In genomic region chr1:16235347-16235746, GRCh38 we compare ENCODE assay signal across 17 cellular contexts. TPM values are rescaled to one million over a fixed set of nuclear protein-coding genes. Genes with fewer than 3 reads are reported as not detected.
DNase-seq lines count a peak whose midpoint lies in the region; ATAC-seq and TF ChIP-seq lines count a peak whose summit lies in the region.
"Had no signal": no experiment of that assay in that cellular context is flagged by ENCODE, and none has a peak within 500 bp of the region (broad histone marks: within the 10 kb centered on the region; RNA-seq: fewer than 3 reads in every experiment).

No MANE protein-coding gene starts in this region.

- H3K4me2 ChIP-seq in KMS-11 (peak overlapping the region; percentile 55; the same call in 1 of the 2 replicates), osteoblast (ENCODE audit: insufficient read depth, low read length) (no peak overlapping the region)

- ATAC-seq in left cardiac atrium (no peak), Right ventricle myocardium inferior (no peak)

- no peaks in the 10 kb centered on the region for H3K79me2 ChIP-seq in KMS-11 (ENCODE audit: insufficient read depth, low read depth)
- no peaks in the 10 kb centered on the region for H3K79me2 ChIP-seq in osteoblast (ENCODE audit: insufficient read depth, low read length)

- in situ Hi-C loops in transverse colon (cut with MboI; ENCODE audit: low pct_ligation_motif_present in 1 of 4, low pct_unique_long_range_greater_than_20kb in 1 of 4, low sequenced_read_pairs in 3 of 4) = no loop called here

- no peak overlapping the region for H3K27ac Mint-ChIP-seq in type B pancreatic cell

- H3K4me3 Mint-ChIP-seq in type B pancreatic cell = peak overlapping the region; percentile 33
- H3K4me3 Mint-ChIP-seq: CD14-positive monocyte had no signal

- H3K27ac ChIP-seq in KMS-11 = no peak overlapping the region
- H3K27ac ChIP-seq in esophagus squamous epithelium = peak overlapping the region in 3 of 4 donors; percentile 94 to 98 (median 98)
- H3K27ac ChIP-seq in transverse colon = no peak overlapping the region
- H3K27ac ChIP-seq in osteoblast (ENCODE audit: low read depth, low read length) = no peak overlapping the region
- H3K27ac ChIP-seq: SJCRH30 had no signal

- no peaks in the 10 kb centered on the region for H3K27me3 ChIP-seq in KMS-11 (ENCODE audit: insufficient read depth, low read depth)
- no peaks in the 10 kb centered on the region for H3K27me3 ChIP-seq in esophagus squamous epithelium
- H3K27me3 ChIP-seq in transverse colon = no peaks in the 10 kb centered on the region
- no peaks in the 10 kb centered on the region for H3K27me3 ChIP-seq in osteoblast (ENCODE audit: insufficient read depth, low read length)
- H3K27me3 ChIP-seq: SJCRH30 had no signal

- H3K27me3 Mint-ChIP-seq in type B pancreatic cell = no peaks in the 10 kb centered on the region

- intact Hi-C loops in left cardiac atrium (cut with DNase I) = no loop called here
- intact Hi-C loops in Right ventricle myocardium inferior (cut with DNase I) = no loop called here
- intact Hi-C loops in esophagus squamous epithelium (cut with DNase I) = no loop called here
- intact Hi-C loops in transverse colon (cut with DNase I; ENCODE audit: low total_unique reads) = no loop called here

- TF ChIP-seq POLR2A in esophagus squamous epithelium (IDR thresholded peaks at IDR 0.05) = no peak
- no peak for TF ChIP-seq POLR2A in transverse colon (IDR thresholded peaks at IDR 0.05)

- TF ChIP-seq CTCF in KMS-11 (conservative IDR thresholded peaks at IDR 0.05; ENCODE audit: low read depth, low read length) (no peak), esophagus squamous epithelium (IDR thresholded peaks at IDR 0.05) (no peak), type B pancreatic cell (conservative IDR thresholded peaks at IDR 0.05) (no peak), transverse colon (IDR thresholded peaks at IDR 0.05) (no peak), osteoblast (IDR thresholded peaks at IDR 0.05; ENCODE audit: extremely low read depth, low read depth, low read length) (no peak)

- H3K4me3 ChIP-seq in KMS-11 (IDR thresholded peaks at IDR 0.05; ENCODE audit: insufficient read depth, low read depth, low read length) (no peak overlapping the region), esophagus squamous epithelium (no peak overlapping the region), transverse colon (no peak overlapping the region), osteoblast (ENCODE audit: insufficient read depth, low read length) (no peak overlapping the region)
- H3K4me3 ChIP-seq: SJCRH30 had no signal

- H4K20me1 ChIP-seq in KMS-11 (ENCODE audit: insufficient read depth) = no peaks in the 10 kb centered on the region
- no peaks in the 10 kb centered on the region for H4K20me1 ChIP-seq in osteoblast (ENCODE audit: insufficient read depth, low read length)

- H3K9me3 Mint-ChIP-seq in type B pancreatic cell = no peaks in the 10 kb centered on the region
- H3K9me3 Mint-ChIP-seq: HFFc6 had no signal

- H3K9me3 ChIP-seq in esophagus squamous epithelium (no peaks in the 10 kb centered on the region), transverse colon (no peaks in the 10 kb centered on the region), osteoblast (ENCODE audit: low read depth, low read length) (no peaks in the 10 kb centered on the region)
- H3K9me3 ChIP-seq: SJCRH30 had no signal

- peaks cover 10% of the 10 kb centered on the region for H3K4me1 Mint-ChIP-seq in type B pancreatic cell (ENCODE audit: unreplicated experiment)

- WGBS in esophagus squamous epithelium, 2 donors = 81 to 94% methylated on average over 2 of the region's 2 CpGs
- 83% methylated on average over 2 of the region's 2 CpGs; no CpG with 5 or more reads in 1 of the 2 donors for WGBS in transverse colon (ENCODE audit: low coverage in 1 of 2), 2 donors

- no peaks in the 10 kb centered on the region for H3K36me3 ChIP-seq in KMS-11 (ENCODE audit: insufficient read depth)
- H3K36me3 ChIP-seq in esophagus squamous epithelium = peaks cover 0 to 26% (median 0%) of the 10 kb centered on the region in 3 donors
- H3K36me3 ChIP-seq in transverse colon = no peaks in the 10 kb centered on the region
- H3K36me3 ChIP-seq in osteoblast (ENCODE audit: insufficient read depth, low read length) = no peaks in the 10 kb centered on the region
- H3K36me3 ChIP-seq: SJCRH30 had no signal

- no peak for TF ChIP-seq EP300 in transverse colon (IDR thresholded peaks at IDR 0.05; ENCODE audit: low read depth)

- H3K36me3 Mint-ChIP-seq in type B pancreatic cell = no peaks in the 10 kb centered on the region

- no peak overlapping the region for H3K9ac ChIP-seq in KMS-11

- DNase-seq in left cardiac atrium (peak; percentile 3), Right ventricle myocardium inferior (ENCODE audit: missing footprints) (no peak), esophagus squamous epithelium (lab: John Stamatoyannopoulos, UW) (no peak), type B pancreatic cell (ENCODE audit: extremely low spot score, unreplicated experiment) (no peak), transverse colon (no peak), osteoblast (ENCODE audit: insufficient read length, low spot score, missing footprints) (no peak), NCI-H1930 (lab: John Stamatoyannopoulos, UW) (no peak)
- DNase-seq: Calu3, NCI-H1105 treated with DMSO at 0.1 percent for 48 hours, NCI-H187, NCI-H345, OCI-M1, RPMI8226 had no signal

- peaks cover 21% of the 10 kb centered on the region for H3K4me1 ChIP-seq in KMS-11 (ENCODE audit: low read depth, poor library complexity, severe bottlenecking)
- peaks cover 20 to 50% (median 23%) of the 10 kb centered on the region in 3 donors for H3K4me1 ChIP-seq in esophagus squamous epithelium
- peaks cover 6 to 18% (median 16%) of the 10 kb centered on the region in 4 donors for H3K4me1 ChIP-seq in transverse colon
- peaks cover 19% of the 10 kb centered on the region for H3K4me1 ChIP-seq in osteoblast (ENCODE audit: insufficient read depth, low read length)

- no peak overlapping the region for H2AFZ ChIP-seq in KMS-11 (ENCODE audit: low read depth)
- no peak overlapping the region for H2AFZ ChIP-seq in osteoblast (ENCODE audit: low read length)

RNA-seq across cellular contexts. Expression of gene CPLANE2, which starts 1.6 kb away (rescaled TPM):
- total RNA-seq in left cardiac atrium (1 to 10 TPM; 4.7 to 7.2 TPM), Right ventricle myocardium inferior (11.8 TPM), esophagus squamous epithelium (1 to 10 TPM; 3.6 to 5.6 (median 3.9) TPM), type B pancreatic cell (ENCODE audit: low replicate concordance) (11.1 and 12.9 TPM in 2 replicates), transverse colon (10 to 100 TPM in 1 of 4 donors, 1 to 10 TPM in 2, under 1 TPM in 1; 0.60 to 12.3 (median 4.3) TPM), osteoblast (9.4 and 14.1 TPM in 2 replicates)

RNA-seq across cellular contexts. Expression of gene ARHGEF19, which starts 22.9 kb away (rescaled TPM):
- total RNA-seq in left cardiac atrium (1 to 10 TPM; 2.1 to 4.7 TPM), Right ventricle myocardium inferior (2.8 TPM), esophagus squamous epithelium (10 to 100 TPM; 15.8 to 27.1 (median 20.6) TPM), type B pancreatic cell (ENCODE audit: low replicate concordance) (20.2 and 29.5 TPM in 2 replicates), transverse colon (10 to 100 TPM in 2 of 4 donors, 1 to 10 TPM in 2; 5.7 to 46.8 (median 10.8) TPM), osteoblast (5.9 and 6.5 TPM in 2 replicates)

Comparison
In these comparisons a context has a peak if more than half of its experiments do, and no peak if none do; other contexts are left out.
1. H3K27ac ChIP-seq: peak in esophagus squamous epithelium (3 of 4); none in KMS-11 (single experiment), transverse colon (0 of 4) and osteoblast (single experiment).